In genomic region chr2:236565879-236566402, GRCh38 we compare ENCODE assay signal across 1 cellular context.
TF ChIP-seq lines count a peak whose summit lies in the region.

No MANE protein-coding gene starts in this region.

TF ChIP-seq in H1, 55 proteins besides CTCF, POLR2A, EP300 and RAD21:
- TF ChIP-seq SAP30 (IDR thresholded peaks at IDR 0.05; ENCODE audit: insufficient read depth, insufficient replicate concordance, low read length) (no peak), GTF2F1 (IDR thresholded peaks at IDR 0.05; ENCODE audit: borderline replicate concordance, low read depth, low read length) (no peak), SP1 (IDR thresholded peaks at IDR 0.05; ENCODE audit: low read depth, low read length) (no peak), CTBP2 (IDR thresholded peaks at IDR 0.05; ENCODE audit: borderline replicate concordance, insufficient read depth, insufficient read length, low read length) (no peak), NANOG (IDR thresholded peaks at IDR 0.05; ENCODE audit: insufficient read depth, low read depth, low read length, poor library complexity, severe bottlenecking) (no peak), CREB1 (IDR thresholded peaks at IDR 0.05) (no peak), CBX8 (IDR thresholded peaks at IDR 0.05; ENCODE audit: borderline replicate concordance, low read depth, low read length) (no peak), SP2 (IDR thresholded peaks at IDR 0.05; ENCODE audit: low read length) (no peak), MAFK (IDR thresholded peaks at IDR 0.05; ENCODE audit: low read depth, low read length) (no peak), PHF8 (conservative IDR thresholded peaks at IDR 0.05; ENCODE audit: low read depth, low read length) (no peak), ASH2L (IDR thresholded peaks at IDR 0.05; ENCODE audit: low read length) (no peak), E2F6 (IDR thresholded peaks at IDR 0.05) (no peak), SUZ12 (IDR thresholded peaks at IDR 0.05; ENCODE audit: low read length) (no peak), TAF7 (optimal IDR thresholded peaks at IDR 0.05; ENCODE audit: borderline replicate concordance, low read depth, low read length) (no peak), ATF3 (IDR thresholded peaks at IDR 0.05; ENCODE audit: insufficient read depth, low read depth, low read length) (no peak), SP4 (IDR thresholded peaks at IDR 0.05; ENCODE audit: low read length) (no peak), CBX5 (IDR thresholded peaks at IDR 0.05; ENCODE audit: low read depth, low read length) (no peak), RFX5 (IDR thresholded peaks at IDR 0.05; ENCODE audit: borderline replicate concordance, low read depth, low read length) (no peak), CHD7 (IDR thresholded peaks at IDR 0.05; ENCODE audit: insufficient replicate concordance, low read length) (no peak), POU5F1 (IDR thresholded peaks at IDR 0.05; ENCODE audit: low read depth, low read length) (no peak)
